8 cellular contexts compared by ENCODE assay signal in the genomic region with DNA sequence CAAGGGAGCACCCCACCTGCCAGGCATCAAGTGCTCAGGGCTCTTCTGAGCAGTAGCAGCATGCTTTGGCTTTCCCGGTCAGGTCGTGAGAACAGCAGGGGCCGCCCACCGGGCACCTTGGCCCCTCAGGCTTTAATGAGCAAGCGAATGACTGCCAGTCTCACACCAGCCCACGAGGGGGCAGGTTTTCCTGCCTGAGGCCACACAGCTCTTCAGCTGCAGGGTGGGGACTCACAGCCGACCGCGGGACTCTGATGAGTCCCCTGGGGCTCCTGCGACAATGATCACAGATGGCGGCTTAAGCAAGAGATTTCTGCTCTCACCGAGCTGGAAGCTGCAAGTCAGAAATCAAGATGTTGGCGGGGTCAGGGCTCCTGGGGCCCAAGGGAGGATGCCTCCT. TPM values are rescaled to one million over a fixed set of nuclear protein-coding genes. Genes with fewer than 3 reads are reported as not detected.
DNase-seq lines count a peak whose midpoint lies in the region; ATAC-seq and TF ChIP-seq lines count a peak whose summit lies in the region.

No MANE protein-coding gene starts in this region.

- intact Hi-C loops in CD14-positive monocyte (cut with micrococcal nuclease) (no loop called here), body of pancreas (cut with DNase I) (no loop called here)

- no peak overlapping the region for H3K4me3 ChIP-seq in astrocyte of the cerebellum (ENCODE audit: low read depth, low read length)
- no peak overlapping the region for H3K4me3 ChIP-seq in body of pancreas
- H3K4me3 ChIP-seq in upper lobe of left lung = no peak overlapping the region

- H3K9me3 ChIP-seq in body of pancreas = no peaks in the 10 kb centered on the region
- H3K9me3 ChIP-seq in upper lobe of left lung = no peaks in the 10 kb centered on the region

- TF ChIP-seq EP300 in upper lobe of left lung (IDR thresholded peaks at IDR 0.05) = no peak

- H3K27ac ChIP-seq in body of pancreas = no peak overlapping the region
- H3K27ac ChIP-seq in upper lobe of left lung = no peak overlapping the region

- ATAC-seq in body of pancreas (no peak), upper lobe of left lung (ENCODE audit: low FRiP score in 2 of 2) (no peak)

- no peak overlapping the region for H3K4me3 Mint-ChIP-seq in nephron progenitor cell
- no peak overlapping the region for H3K4me3 Mint-ChIP-seq in CD14-positive monocyte

- H3K36me3 ChIP-seq in body of pancreas (replicated peaks in 1 of 2; ENCODE audit: insufficient read depth in 1 of 2, low read depth in 2 of 2) = no peaks in the 10 kb centered on the region
- H3K36me3 ChIP-seq in upper lobe of left lung = no peaks in the 10 kb centered on the region

- H3K9me3 Mint-ChIP-seq in nephron progenitor cell (no peaks in the 10 kb centered on the region), CD14-positive monocyte (peaks cover 0 to 2% (median 0%) of the 10 kb centered on the region in 7 donors)

- no peak for TF ChIP-seq POLR2A in body of pancreas (IDR thresholded peaks at IDR 0.05)
- TF ChIP-seq POLR2A in upper lobe of left lung (IDR thresholded peaks at IDR 0.05) = no peak

- H3K27ac Mint-ChIP-seq in nephron progenitor cell (no peak overlapping the region), CD14-positive monocyte (no peak overlapping the region)

- H3K4me1 Mint-ChIP-seq in nephron progenitor cell (peaks cover 56% of the 10 kb centered on the region), CD14-positive monocyte (no peaks in the 10 kb centered on the region)

- peaks cover 41% of the 10 kb centered on the region for H3K27me3 Mint-ChIP-seq in nephron progenitor cell (ENCODE audit: low read depth, poor library complexity)
- H3K27me3 Mint-ChIP-seq in CD14-positive monocyte (ENCODE audit: low read depth in 3 of 3) = peaks cover 43 to 62% (median 54%) of the 10 kb centered on the region in 3 donors

- no peaks in the 10 kb centered on the region for H3K36me3 Mint-ChIP-seq in nephron progenitor cell (ENCODE audit: low read depth)
- H3K36me3 Mint-ChIP-seq in CD14-positive monocyte = no peaks in the 10 kb centered on the region

- TF ChIP-seq CTCF in astrocyte of the cerebellum (IDR thresholded peaks at IDR 0.05; ENCODE audit: low read depth, low read length, missing control alignments) = peak; percentile 63
- TF ChIP-seq CTCF in nephron progenitor cell (IDR thresholded peaks at IDR 0.05) = peak; percentile 86
- no peak for TF ChIP-seq CTCF in CD14-positive monocyte (IDR thresholded peaks at IDR 0.05)
- TF ChIP-seq CTCF in body of pancreas (IDR thresholded peaks at IDR 0.05) = peak in 3 of 7 experiments; percentile 13 to 19 (median 14)
- peak in 2 of 6 experiments; percentile 6 to 16 for TF ChIP-seq CTCF in upper lobe of left lung (IDR thresholded peaks at IDR 0.05)

- H3K27me3 ChIP-seq in body of pancreas (peaks cover 0 to 3% of the 10 kb centered on the region in 2 donors), upper lobe of left lung (peaks cover 0 to 15% (median 3%) of the 10 kb centered on the region in 4 donors)

- 4 to 11% methylated on average over 4 to 13 of the region's 13 CpGs for WGBS in body of pancreas, 2 donors
- WGBS in upper lobe of left lung, 2 donors = 1 to 12% methylated on average over 4 to 13 of the region's 13 CpGs

- DNase-seq in activated CD8-positive, alpha-beta memory T cell treated with anti-CD3 and anti-CD28 coated beads, Interleukin-2, amount 50 U/mL, for 48 hours = peak; percentile 66
- no peak for DNase-seq in activated CD8-positive, alpha-beta memory T cell treated with anti-CD3 and anti-CD28 coated beads for 24 hours
- DNase-seq in NCI-H1092 treated with DMSO at 0.1 percent for 48 hours (lab: John Stamatoyannopoulos, UW) (peak; percentile 51), astrocyte of the cerebellum (ENCODE audit: low read depth) (no peak), nephron progenitor cell (peak; percentile 83), CD14-positive monocyte (ENCODE audit: low spot score) (no peak), body of pancreas (no peak), upper lobe of left lung (no peak)

- H3K4me1 ChIP-seq in body of pancreas (no peaks in the 10 kb centered on the region), upper lobe of left lung (no peaks in the 10 kb centered on the region)

- in situ Hi-C loops in astrocyte of the cerebellum (cut with HindIII; ENCODE audit: low sequenced_read_pairs) = no loop called here

RNA-seq across cellular contexts. Expression of gene FGF19, which starts 14.3 kb away (rescaled TPM):
- polyA plus RNA-seq in CD14-positive monocyte = not detected
- total RNA-seq in body of pancreas (not detected), upper lobe of left lung (under 1 TPM in 2 of 6 donors, not detected in 4; 0.23 to 0.24 TPM)

RNA-seq across cellular contexts. Expression of gene LTO1, which starts 43.0 kb away (rescaled TPM):
- polyA plus RNA-seq in CD14-positive monocyte = 1 to 10 TPM; 3.9 to 5.2 TPM
- 10 to 100 TPM; 13.0 to 26.7 TPM for total RNA-seq in body of pancreas
- total RNA-seq in upper lobe of left lung = 10 to 100 TPM; 18.5 to 68.1 (median 28.3) TPM

RNA-seq across cellular contexts. Expression of gene FGF4, which starts 57.0 kb away (rescaled TPM):
- not detected for polyA plus RNA-seq in CD14-positive monocyte
- total RNA-seq in body of pancreas = not detected
- not detected for total RNA-seq in upper lobe of left lung

Comparison
In these comparisons a context has a peak if more than half of its experiments do, and no peak if none do; other contexts are left out.
1. DNase-seq: peak in activated CD8-positive, alpha-beta memory T cell treated with anti-CD3 and anti-CD28 coated beads, Interleukin-2, amount 50 U/mL, for 48 hours (single experiment), NCI-H1092 treated with DMSO at 0.1 percent for 48 hours (single experiment) and nephron progenitor cell (single experiment); none in activated CD8-positive, alpha-beta memory T cell treated with anti-CD3 and anti-CD28 coated beads for 24 hours (single experiment), astrocyte of the cerebellum (single experiment), CD14-positive monocyte (single experiment), body of pancreas (0 of 4) and upper lobe of left lung (0 of 2).